21 cellular contexts compared by ENCODE assay signal in the genomic region with DNA sequence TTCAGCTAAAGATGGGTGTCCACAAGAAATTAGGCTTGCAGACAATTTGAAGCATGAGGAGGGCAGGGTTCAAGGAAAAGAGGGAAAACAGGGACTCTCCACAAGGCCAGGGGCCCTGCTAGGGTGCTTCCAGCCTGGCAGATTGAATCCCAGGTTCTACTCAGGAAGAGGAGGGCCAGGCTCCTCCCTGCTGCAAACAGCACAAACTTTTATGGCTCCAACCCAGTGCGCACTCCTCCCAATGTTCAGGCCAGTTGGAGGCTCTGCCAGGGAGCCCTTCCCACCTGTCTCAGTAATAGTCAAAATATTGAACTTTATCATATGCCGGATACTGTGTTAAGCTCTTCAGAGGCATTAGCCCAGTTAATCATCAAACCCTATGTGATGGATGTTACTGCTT.
A peak's percentile ranks its signal among the peaks of the same experiment; 100 is the strongest.
DNase-seq lines count a peak whose midpoint lies in the region; ATAC-seq and TF ChIP-seq lines count a peak whose summit lies in the region.
"Had no signal": no experiment of that assay in that cellular context is flagged by ENCODE, and none has a peak within 500 bp of the region (broad histone marks: within the 10 kb centered on the region; RNA-seq: fewer than 3 reads in every experiment).

No MANE protein-coding gene starts in this region.

- no peak overlapping the region for H2AK5ac ChIP-seq in IMR-90 (ENCODE audit: low read depth, low read length)

- no peak for TF ChIP-seq RAD21 in IMR-90 (IDR thresholded peaks at IDR 0.05; ENCODE audit: low read length)

- in situ Hi-C loops in IMR-90 (cut with MboI; ENCODE audit: low sequenced_read_pairs): no loop called here

- TF ChIP-seq CTCF in IMR-90 (conservative IDR thresholded peaks at IDR 0.05; ENCODE audit: low read depth, low read length): no peak

- DNase-seq in IMR-90 (no peak), left colon (peak in 1 of 2 donors; percentile 4), DMS114 treated with DMSO at 0.1 percent for 48 hours (lab: John Stamatoyannopoulos, UW; ENCODE audit: unreplicated experiment) (no peak)
- DNase-seq in activated CD4-positive, alpha-beta T cell treated with anti-CD3 and anti-CD28 coated beads for 48 hours: no peak
- DNase-seq: 8988T; ACHN; AML-193; BE2C; CD4-positive, alpha-beta T cell; CD8-positive, alpha-beta memory T cell; DMS 273 treated with DMSO at 0.1 percent for 48 hours; DMS53; DMS79 treated with DMSO at 0.1 percent for 48 hours; GF-D8; GOT3; HCEC 1CT had no signal

- BruUV-seq in IMR-90 (replicated peaks; lab: Mats Ljungman, UMichigan): no TSS peak

- POLR2A ChIA-PET in IMR-90 (lab: Charles Lee; ENCODE audit: unreplicated experiment): interaction anchor here (0.6 kb wide), 1 partner anchor 11 kb away, joined by 3 read pairs; no protein-coding TSS in a partner anchor

- no peak overlapping the region for H2BK120ac ChIP-seq in IMR-90 (ENCODE audit: low read depth, low read length)

- H3K4me3 ChIP-seq in IMR-90 (ENCODE audit: insufficient read depth, low read depth, low read length): no peak overlapping the region
- H3K4me3 ChIP-seq: A549; BLaER1 treated with 17β-estradiol and CSF1 and Interleukin-3, amounts not matched to agents 10 nM and 100 nM had no signal

- no peak overlapping the region for H2BK15ac ChIP-seq in IMR-90 (ENCODE audit: low read depth, low read length)

- no peak overlapping the region for H4K8ac ChIP-seq in IMR-90 (ENCODE audit: low read depth in 2 of 2, low read length in 2 of 2)

- H3K27ac Mint-ChIP-seq in stimulated activated memory B cell treated with anti-CD40 and anti-IgM and Interleukin-4, amounts not matched to agents 10 μg/mL and 1 μg/mL and 100 μg/mL, for 72 hours: no peak overlapping the region
- H3K27ac Mint-ChIP-seq: CD14-positive monocyte; CD4-positive, alpha-beta T cell; CD8-positive, alpha-beta memory T cell had no signal

- dilution Hi-C loops in IMR-90 (cut with HindIII; ENCODE audit: low sequenced_read_pairs, unreplicated experiment): no loop called here

- no peak for TF ChIP-seq POLR2A in IMR-90 (IDR thresholded peaks at IDR 0.05; ENCODE audit: low read depth, low read length)

- no peaks in the 10 kb centered on the region for H3K27me3 ChIP-seq in IMR-90 (ENCODE audit: control insufficient read depth, insufficient read depth, low read length)
- H3K27me3 ChIP-seq: BE2C; BLaER1 treated with 17β-estradiol and CSF1 and Interleukin-3, amounts not matched to agents 10 nM and 100 nM had no signal

- H2BK5ac ChIP-seq in IMR-90 (ENCODE audit: low read depth, low read length, poor library complexity, severe bottlenecking): no peak overlapping the region

- H4K5ac ChIP-seq in IMR-90 (ENCODE audit: low read depth, low read length): no peak overlapping the region

- no peaks in the 10 kb centered on the region for H3K9me3 ChIP-seq in IMR-90 (ENCODE audit: control insufficient read depth, insufficient read depth, low read length)
- H3K9me3 ChIP-seq: A549, BE2C had no signal

- ATAC-seq in IMR-90 (ENCODE audit: low read depth): no peak
- ATAC-seq in left colon: peak; percentile 51
- ATAC-seq in stimulated activated memory B cell treated with anti-CD40 and anti-IgM and Interleukin-4, amounts not matched to agents 10 μg/mL and 1 μg/mL and 100 μg/mL, for 72 hours: peak; percentile 51
- no peak for ATAC-seq in HG03439 (IDR thresholded peaks at IDR 0.05; ENCODE audit: unreplicated experiment)
- ATAC-seq: A549 had no signal

- no peak overlapping the region for H4K91ac ChIP-seq in IMR-90 (ENCODE audit: insufficient read depth, low read depth, low read length)

- H3K9me3 Mint-ChIP-seq in stimulated activated memory B cell treated with anti-CD40 and anti-IgM and Interleukin-4, amounts not matched to agents 10 μg/mL and 1 μg/mL and 100 μg/mL, for 72 hours: no peaks in the 10 kb centered on the region
- H3K9me3 Mint-ChIP-seq: CD14-positive monocyte had no signal

- CTCF ChIA-PET in IMR-90 (lab: Yijun Ruan, JAX): interaction anchor here (0.6 kb wide), 1 partner anchor 14 kb away, joined by 4 read pairs; no protein-coding TSS in a partner anchor

- no peak overlapping the region for H3K9ac ChIP-seq in IMR-90 (ENCODE audit: low read depth, low read length)
- H3K9ac ChIP-seq: BLaER1 treated with 17β-estradiol and CSF1 and Interleukin-3, amounts not matched to agents 10 nM and 100 nM had no signal

- H3K79me1 ChIP-seq in IMR-90 (ENCODE audit: low read depth in 1 of 2, low read length in 2 of 2): no peaks in the 10 kb centered on the region

- H3K18ac ChIP-seq in IMR-90 (ENCODE audit: low read depth, low read length): no peak overlapping the region

- H4K20me1 ChIP-seq in IMR-90 (ENCODE audit: insufficient read depth, low read length): no peaks in the 10 kb centered on the region

- no peak overlapping the region for H3K4me3 Mint-ChIP-seq in stimulated activated memory B cell treated with anti-CD40 and anti-IgM and Interleukin-4, amounts not matched to agents 10 μg/mL and 1 μg/mL and 100 μg/mL, for 72 hours
- H3K4me3 Mint-ChIP-seq: CD14-positive monocyte; CD4-positive, alpha-beta T cell; CD8-positive, alpha-beta memory T cell had no signal

- no peaks in the 10 kb centered on the region for H3K27me3 Mint-ChIP-seq in stimulated activated memory B cell treated with anti-CD40 and anti-IgM and Interleukin-4, amounts not matched to agents 10 μg/mL and 1 μg/mL and 100 μg/mL, for 72 hours
- H3K27me3 Mint-ChIP-seq: CD4-positive, alpha-beta T cell; CD8-positive, alpha-beta memory T cell had no signal

- H2BK20ac ChIP-seq in IMR-90 (ENCODE audit: low read depth, low read length): no peak overlapping the region

- no peak overlapping the region for H3K56ac ChIP-seq in IMR-90 (ENCODE audit: extremely low read depth, insufficient read depth, low read length)

- no peak overlapping the region for H3K27ac ChIP-seq in IMR-90 (ENCODE audit: insufficient read depth, low read length)
- H3K27ac ChIP-seq: A549 had no signal

- no peak overlapping the region for H3K4me2 ChIP-seq in IMR-90 (ENCODE audit: low read depth, low read length)
- H3K4me2 ChIP-seq: A549 had no signal

- H3K4ac ChIP-seq in IMR-90 (ENCODE audit: low read depth, low read length): no peak overlapping the region

- H3K36me3 ChIP-seq in IMR-90 (ENCODE audit: control insufficient read depth, insufficient read depth, low read length): no peaks in the 10 kb centered on the region

- no peak overlapping the region for H3K23ac ChIP-seq in IMR-90 (ENCODE audit: low read depth, low read length)

- intact Hi-C loops in IMR-90 (cut with micrococcal nuclease): no loop called here
- intact Hi-C loops in left colon (cut with DNase I, micrococcal nuclease): no loop called here

- peak overlapping the region; percentile 2 for H2AFZ ChIP-seq in IMR-90 (replicated peaks; ENCODE audit: low read length, poor library complexity)

- H2AK9ac ChIP-seq in IMR-90 (replicated peaks; ENCODE audit: low read depth, low read length, poor library complexity): no peak overlapping the region

- no peaks in the 10 kb centered on the region for H3K4me1 Mint-ChIP-seq in stimulated activated memory B cell treated with anti-CD40 and anti-IgM and Interleukin-4, amounts not matched to agents 10 μg/mL and 1 μg/mL and 100 μg/mL, for 72 hours
- H3K4me1 Mint-ChIP-seq: CD14-positive monocyte; CD8-positive, alpha-beta memory T cell had no signal

- no peaks in the 10 kb centered on the region for H3K36me3 Mint-ChIP-seq in stimulated activated memory B cell treated with anti-CD40 and anti-IgM and Interleukin-4, amounts not matched to agents 10 μg/mL and 1 μg/mL and 100 μg/mL, for 72 hours
- H3K36me3 Mint-ChIP-seq: CD14-positive monocyte had no signal

- no peaks in the 10 kb centered on the region for H3K4me1 ChIP-seq in IMR-90 (ENCODE audit: control insufficient read depth, insufficient read depth, low read length)
- H3K4me1 ChIP-seq: A549 had no signal

- no peak overlapping the region for H3K14ac ChIP-seq in IMR-90 (replicated peaks; ENCODE audit: low read depth, low read length)

- no peaks in the 10 kb centered on the region for H3K9me1 ChIP-seq in IMR-90 (ENCODE audit: insufficient read depth, low read length)

- 100% methylated on average over 1 of the region's 2 CpGs; no CpG with 5 or more reads in 1 of the 2 experiments for WGBS in IMR-90 (ENCODE audit: extremely low coverage in 2 of 2, insufficient read length in 1 of 2), 2 experiments

TF ChIP-seq in IMR-90, 13 proteins besides CTCF, POLR2A, EP300 and RAD21:
- TF ChIP-seq RFX5 (IDR thresholded peaks at IDR 0.05; ENCODE audit: low read depth, low read length) (no peak), MXI1 (IDR thresholded peaks at IDR 0.05; ENCODE audit: borderline replicate concordance, low read depth, low read length) (no peak), MAZ (IDR thresholded peaks at IDR 0.05; ENCODE audit: borderline replicate concordance, low read depth, low read length) (no peak), SMC3 (IDR thresholded peaks at IDR 0.05; ENCODE audit: low read depth, low read length) (no peak), FOS (IDR thresholded peaks at IDR 0.05; ENCODE audit: low read depth, low read length) (no peak), BHLHE40 (IDR thresholded peaks at IDR 0.05; ENCODE audit: low read depth, low read length) (no peak), RCOR1 (IDR thresholded peaks at IDR 0.05; ENCODE audit: insufficient replicate concordance, low read length) (no peak), CEBPB (IDR thresholded peaks at IDR 0.05; ENCODE audit: low read depth, low read length) (no peak), CHD1 (IDR thresholded peaks at IDR 0.05; ENCODE audit: low read depth, low read length) (no peak), NFE2L2 (IDR thresholded peaks at IDR 0.05; ENCODE audit: low read depth, low read length) (no peak), ELK1 (IDR thresholded peaks at IDR 0.05; ENCODE audit: borderline replicate concordance, low read depth, low read length) (no peak), MAFK (IDR thresholded peaks at IDR 0.05; ENCODE audit: low read depth, low read length) (no peak)
- TF ChIP-seq, protein P1, sequence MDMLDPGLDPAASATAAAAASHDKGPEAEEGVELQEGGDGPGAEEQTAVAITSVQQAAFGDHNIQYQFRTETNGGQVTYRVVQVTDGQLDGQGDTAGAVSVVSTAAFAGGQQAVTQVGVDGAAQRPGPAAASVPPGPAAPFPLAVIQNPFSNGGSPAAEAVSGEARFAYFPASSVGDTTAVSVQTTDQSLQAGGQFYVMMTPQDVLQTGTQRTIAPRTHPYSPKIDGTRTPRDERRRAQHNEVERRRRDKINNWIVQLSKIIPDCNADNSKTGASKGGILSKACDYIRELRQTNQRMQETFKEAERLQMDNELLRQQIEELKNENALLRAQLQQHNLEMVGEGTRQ (IDR thresholded peaks at IDR 0.05; ENCODE audit: low read depth, low read length): no peak
TF ChIP-seq in IMR-90: peak in this region for 0.

Comparison
In these comparisons a context has a peak if more than half of its experiments do, and no peak if none do; other contexts are left out.
1. ATAC-seq: peak in left colon (single experiment) and stimulated activated memory B cell treated with anti-CD40 and anti-IgM and Interleukin-4, amounts not matched to agents 10 μg/mL and 1 μg/mL and 100 μg/mL, for 72 hours (single experiment); none in IMR-90 (single experiment) and HG03439 (single experiment).